Comparison of ENCODE assay signal across 28 cellular contexts in genomic region chr17:82187500-82187899, GRCh38.
"Had no signal": no experiment of that assay in that cellular context is flagged by ENCODE, and none has a peak within 500 bp of the region (broad histone marks: within the 10 kb centered on the region; RNA-seq: fewer than 3 reads in every experiment).

No MANE protein-coding gene starts in this region.

- FAIRE-seq: colon, endometrium, endothelial cell of umbilical vein, frontal cortex had no signal

- H3K27me3 ChIP-seq: colonic mucosa, dorsolateral prefrontal cortex, esophagus muscularis mucosa, esophagus squamous epithelium, foreskin keratinocyte, gastrocnemius medialis, gastroesophageal sphincter, heart left ventricle, heart right ventricle had no signal

- H3K4me3 ChIP-seq: colonic mucosa, coronary artery, dorsolateral prefrontal cortex, esophagus muscularis mucosa, esophagus squamous epithelium, gastrocnemius medialis, gastroesophageal sphincter, heart left ventricle, heart right ventricle had no signal

- H3K27ac ChIP-seq: colonic mucosa, coronary artery, dorsolateral prefrontal cortex, epithelial cell of prostate, esophagus muscularis mucosa, esophagus squamous epithelium, foreskin keratinocyte, gastrocnemius medialis, gastroesophageal sphincter, heart left ventricle, heart right ventricle had no signal

- H3K9me3 ChIP-seq: colonic mucosa, esophagus muscularis mucosa, esophagus squamous epithelium, gastrocnemius medialis, gastroesophageal sphincter, heart left ventricle, heart right ventricle had no signal

- DNase-seq: colonic mucosa; cortex of kidney; dermis blood vessel endothelial cell; dorsolateral prefrontal cortex; effector CD4-positive, alpha-beta T cell; effector CD8-positive, alpha-beta T cell; effector memory CD4-positive, alpha-beta T cell; effector memory CD8-positive, alpha-beta T cell; endodermal cell; erythroblast; esophagus squamous epithelium; foreskin fibroblast; foreskin keratinocyte; foreskin melanocyte; gastrocnemius medialis; glutamatergic neuron; head of caudate nucleus; heart left ventricle; heart right ventricle had no signal

- H3K4me1 ChIP-seq: colonic mucosa, esophagus muscularis mucosa, esophagus squamous epithelium, foreskin keratinocyte, gastrocnemius medialis, gastroesophageal sphincter, heart left ventricle, heart right ventricle had no signal

- H3K36me3 ChIP-seq: colonic mucosa had no signal

- ATAC-seq: effector memory CD8-positive, alpha-beta T cell; esophagus mucosa; foreskin keratinocyte; gastrocnemius medialis; gastroesophageal sphincter; heart left ventricle; heart right ventricle had no signal
